1 cellular context compared by ENCODE assay signal in the genomic region with DNA sequence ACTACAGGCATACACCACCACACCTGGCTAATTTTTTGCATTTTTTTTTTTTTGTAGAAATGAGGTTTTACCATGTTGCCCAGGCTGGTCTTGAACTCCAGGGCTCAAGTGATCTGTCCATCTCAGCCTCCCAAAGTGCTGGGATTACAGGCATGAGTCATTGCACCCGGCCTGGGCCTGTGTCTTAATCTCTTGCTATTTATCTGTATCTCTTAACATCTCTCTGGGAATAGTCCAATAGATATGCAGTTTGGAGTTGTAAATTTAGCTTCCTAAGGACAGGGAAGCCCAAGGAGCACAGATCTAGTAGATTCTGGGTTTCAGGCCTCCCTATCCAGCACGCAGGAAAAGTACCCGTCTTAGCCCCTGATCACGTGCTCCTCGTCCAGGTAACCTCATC.
A peak's percentile ranks its signal among the peaks of the same experiment; 100 is the strongest.
TF ChIP-seq lines count a peak whose summit lies in the region.

No MANE protein-coding gene starts in this region.

TF ChIP-seq in K562, 482 proteins besides CTCF, POLR2A, EP300 and RAD21 (continued from another document):
- TF ChIP-seq NR3C1 (CRISPR knock-in tag; IDR thresholded peaks at IDR 0.05) (no peak), PURB (CRISPR knock-in tag; IDR thresholded peaks at IDR 0.05; ENCODE audit: low read depth) (no peak), ZNF586 (CRISPR knock-in tag; conservative IDR thresholded peaks at IDR 0.05) (no peak), TARDBP (IDR thresholded peaks at IDR 0.05) (no peak), GATA2 (CRISPR knock-in tag; IDR thresholded peaks at IDR 0.05) (peak; percentile 7; the same call in 1 of the 2 replicates), DIDO1 (tag; IDR thresholded peaks at IDR 0.05; ENCODE audit: low read depth) (no peak), FOSL1 (tag; conservative IDR thresholded peaks at IDR 0.05) (peak; percentile 82), ZNF239 (CRISPR knock-in tag; IDR thresholded peaks at IDR 0.05) (no peak), ZNF551 (CRISPR knock-in tag; IDR thresholded peaks at IDR 0.05) (no peak), ZNF57 (CRISPR knock-in tag; IDR thresholded peaks at IDR 0.05) (no peak), ATF1 (CRISPR knock-in tag; IDR thresholded peaks at IDR 0.05) (no peak), ATF1 (tag; IDR thresholded peaks at IDR 0.05) (no peak), ZNF408 (CRISPR knock-in tag; IDR thresholded peaks at IDR 0.05; ENCODE audit: low read depth) (no peak), CEBPG (CRISPR knock-in tag; IDR thresholded peaks at IDR 0.05) (no peak), CEBPG (tag; conservative IDR thresholded peaks at IDR 0.05 in 1 of 2, IDR thresholded peaks at IDR 0.05 in 1 of 2) (no peak), PHB (CRISPR knock-in tag; IDR thresholded peaks at IDR 0.05) (no peak)
- TF ChIP-seq, protein P1, sequence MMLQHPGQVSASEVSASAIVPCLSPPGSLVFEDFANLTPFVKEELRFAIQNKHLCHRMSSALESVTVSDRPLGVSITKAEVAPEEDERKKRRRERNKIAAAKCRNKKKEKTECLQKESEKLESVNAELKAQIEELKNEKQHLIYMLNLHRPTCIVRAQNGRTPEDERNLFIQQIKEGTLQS (IDR thresholded peaks at IDR 0.05) = peak; percentile 47; the same call in 1 of the 2 replicates
- TF ChIP-seq, protein P1 (CRISPR knock-in tag; conservative IDR thresholded peaks at IDR 0.05) = no peak
- TF ChIP-seq, protein P2, sequence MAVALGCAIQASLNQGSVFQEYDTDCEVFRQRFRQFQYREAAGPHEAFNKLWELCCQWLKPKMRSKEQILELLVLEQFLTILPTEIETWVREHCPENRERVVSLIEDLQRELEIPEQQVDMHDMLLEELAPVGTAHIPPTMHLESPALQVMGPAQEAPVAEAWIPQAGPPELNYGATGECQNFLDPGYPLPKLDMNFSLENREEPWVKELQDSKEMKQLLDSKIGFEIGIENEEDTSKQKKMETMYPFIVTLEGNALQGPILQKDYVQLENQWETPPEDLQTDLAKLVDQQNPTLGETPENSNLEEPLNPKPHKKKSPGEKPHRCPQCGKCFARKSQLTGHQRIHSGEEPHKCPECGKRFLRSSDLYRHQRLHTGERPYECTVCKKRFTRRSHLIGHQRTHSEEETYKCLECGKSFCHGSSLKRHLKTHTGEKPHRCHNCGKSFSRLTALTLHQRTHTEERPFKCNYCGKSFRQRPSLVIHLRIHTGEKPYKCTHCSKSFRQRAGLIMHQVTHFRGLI (CRISPR knock-in tag; IDR thresholded peaks at IDR 0.05) = no peak
- TF ChIP-seq, protein P3, sequence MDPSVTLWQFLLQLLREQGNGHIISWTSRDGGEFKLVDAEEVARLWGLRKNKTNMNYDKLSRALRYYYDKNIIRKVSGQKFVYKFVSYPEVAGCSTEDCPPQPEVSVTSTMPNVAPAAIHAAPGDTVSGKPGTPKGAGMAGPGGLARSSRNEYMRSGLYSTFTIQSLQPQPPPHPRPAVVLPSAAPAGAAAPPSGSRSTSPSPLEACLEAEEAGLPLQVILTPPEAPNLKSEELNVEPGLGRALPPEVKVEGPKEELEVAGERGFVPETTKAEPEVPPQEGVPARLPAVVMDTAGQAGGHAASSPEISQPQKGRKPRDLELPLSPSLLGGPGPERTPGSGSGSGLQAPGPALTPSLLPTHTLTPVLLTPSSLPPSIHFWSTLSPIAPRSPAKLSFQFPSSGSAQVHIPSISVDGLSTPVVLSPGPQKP (CRISPR knock-in tag; IDR thresholded peaks at IDR 0.05) = no peak
- TF ChIP-seq, protein P4, sequence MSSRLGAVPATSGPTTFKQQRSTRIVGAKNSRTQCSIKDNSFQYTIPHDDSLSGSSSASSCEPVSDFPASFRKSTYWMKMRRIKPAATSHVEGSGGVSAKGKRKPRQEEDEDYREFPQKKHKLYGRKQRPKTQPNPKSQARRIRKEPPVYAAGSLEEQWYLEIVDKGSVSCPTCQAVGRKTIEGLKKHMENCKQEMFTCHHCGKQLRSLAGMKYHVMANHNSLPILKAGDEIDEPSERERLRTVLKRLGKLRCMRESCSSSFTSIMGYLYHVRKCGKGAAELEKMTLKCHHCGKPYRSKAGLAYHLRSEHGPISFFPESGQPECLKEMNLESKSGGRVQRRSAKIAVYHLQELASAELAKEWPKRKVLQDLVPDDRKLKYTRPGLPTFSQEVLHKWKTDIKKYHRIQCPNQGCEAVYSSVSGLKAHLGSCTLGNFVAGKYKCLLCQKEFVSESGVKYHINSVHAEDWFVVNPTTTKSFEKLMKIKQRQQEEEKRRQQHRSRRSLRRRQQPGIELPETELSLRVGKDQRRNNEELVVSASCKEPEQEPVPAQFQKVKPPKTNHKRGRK (tag; IDR thresholded peaks at IDR 0.05) = no peak
- TF ChIP-seq, protein P5, sequence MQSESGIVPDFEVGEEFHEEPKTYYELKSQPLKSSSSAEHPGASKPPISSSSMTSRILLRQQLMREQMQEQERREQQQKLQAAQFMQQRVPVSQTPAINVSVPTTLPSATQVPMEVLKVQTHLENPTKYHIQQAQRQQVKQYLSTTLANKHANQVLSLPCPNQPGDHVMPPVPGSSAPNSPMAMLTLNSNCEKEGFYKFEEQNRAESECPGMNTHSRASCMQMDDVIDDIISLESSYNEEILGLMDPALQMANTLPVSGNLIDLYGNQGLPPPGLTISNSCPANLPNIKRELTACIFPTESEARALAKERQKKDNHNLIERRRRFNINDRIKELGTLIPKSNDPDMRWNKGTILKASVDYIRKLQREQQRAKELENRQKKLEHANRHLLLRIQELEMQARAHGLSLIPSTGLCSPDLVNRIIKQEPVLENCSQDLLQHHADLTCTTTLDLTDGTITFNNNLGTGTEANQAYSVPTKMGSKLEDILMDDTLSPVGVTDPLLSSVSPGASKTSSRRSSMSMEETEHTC (IDR thresholded peaks at IDR 0.05) = no peak
